In the genomic region with DNA sequence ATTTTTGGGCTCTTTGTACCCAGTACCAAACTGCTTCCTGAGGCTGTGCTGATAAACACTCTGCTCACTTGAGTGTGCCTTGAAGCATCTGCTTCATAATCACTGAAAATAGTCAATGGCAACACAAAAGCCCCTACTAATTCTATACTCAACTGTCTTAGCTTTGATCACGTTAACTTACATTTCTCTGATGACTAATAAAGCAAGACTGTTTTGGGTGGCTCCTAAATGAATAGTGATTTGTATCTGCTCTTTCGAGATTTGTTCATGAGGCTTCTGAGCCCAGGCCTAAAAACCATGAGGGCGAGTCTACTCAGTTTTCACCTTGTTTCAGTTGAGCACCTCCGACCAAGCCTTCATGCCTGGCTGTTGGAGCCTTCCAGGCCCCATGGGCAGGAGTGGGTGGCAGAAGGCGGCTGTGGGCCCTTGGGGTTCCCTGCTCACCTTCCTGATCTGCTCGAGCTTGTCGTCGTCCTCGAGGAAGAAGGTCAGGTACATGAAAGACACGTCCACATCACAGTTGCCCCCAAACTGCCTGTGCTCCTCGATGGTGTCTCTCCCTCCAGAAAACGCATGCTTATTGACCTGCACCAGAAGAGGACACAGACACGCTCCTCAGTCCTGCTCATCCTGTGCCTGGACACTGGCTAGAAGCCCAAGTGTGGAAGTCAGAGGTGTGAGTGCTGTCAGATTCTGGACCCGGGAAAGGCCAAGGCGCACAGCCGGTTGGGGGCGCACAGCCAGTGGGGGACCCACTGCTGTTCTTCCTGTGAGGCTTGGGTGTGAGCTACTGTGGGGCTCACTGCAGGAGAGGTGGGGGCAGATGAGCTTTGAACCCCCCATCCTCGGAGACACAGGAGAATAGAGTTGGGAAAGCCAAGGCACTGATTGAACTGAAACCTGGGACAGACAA, we compare ENCODE assay signal across 1 cellular context.
A peak's percentile ranks its signal among the peaks of the same experiment; 100 is the strongest.
TF ChIP-seq lines count a peak whose summit lies in the region.

No MANE protein-coding gene starts in this region.

TF ChIP-seq in K562, 482 proteins besides CTCF, POLR2A, EP300 and RAD21:
- TF ChIP-seq ATF7 (IDR thresholded peaks at IDR 0.05) (no peak), POLR2G (IDR thresholded peaks at IDR 0.05; ENCODE audit: low read depth, low read length) (peak; percentile 68), ZBTB40 (IDR thresholded peaks at IDR 0.05) (no peak), ZBTB40 (CRISPR knock-in tag; IDR thresholded peaks at IDR 0.05) (no peak), CHD2 (IDR thresholded peaks at IDR 0.05; ENCODE audit: low read depth, low read length) (no peak), NONO (IDR thresholded peaks at IDR 0.05; ENCODE audit: low read depth in 2 of 2, low read length in 1 of 2) (no peak), ARID3B (CRISPR knock-in tag; IDR thresholded peaks at IDR 0.05; ENCODE audit: borderline replicate concordance) (no peak), ZNF146 (CRISPR knock-in tag; IDR thresholded peaks at IDR 0.05; ENCODE audit: unreplicated experiment) (no peak), HNRNPLL (IDR thresholded peaks at IDR 0.05; ENCODE audit: low read depth, low read length, poor library complexity, severe bottlenecking) (no peak), RNF2 (IDR thresholded peaks at IDR 0.05) (no peak), POLR2B (IDR thresholded peaks at IDR 0.05; ENCODE audit: low read depth, partially characterized antibody) (peak; percentile 25)
- TF ChIP-seq, protein P1, sequence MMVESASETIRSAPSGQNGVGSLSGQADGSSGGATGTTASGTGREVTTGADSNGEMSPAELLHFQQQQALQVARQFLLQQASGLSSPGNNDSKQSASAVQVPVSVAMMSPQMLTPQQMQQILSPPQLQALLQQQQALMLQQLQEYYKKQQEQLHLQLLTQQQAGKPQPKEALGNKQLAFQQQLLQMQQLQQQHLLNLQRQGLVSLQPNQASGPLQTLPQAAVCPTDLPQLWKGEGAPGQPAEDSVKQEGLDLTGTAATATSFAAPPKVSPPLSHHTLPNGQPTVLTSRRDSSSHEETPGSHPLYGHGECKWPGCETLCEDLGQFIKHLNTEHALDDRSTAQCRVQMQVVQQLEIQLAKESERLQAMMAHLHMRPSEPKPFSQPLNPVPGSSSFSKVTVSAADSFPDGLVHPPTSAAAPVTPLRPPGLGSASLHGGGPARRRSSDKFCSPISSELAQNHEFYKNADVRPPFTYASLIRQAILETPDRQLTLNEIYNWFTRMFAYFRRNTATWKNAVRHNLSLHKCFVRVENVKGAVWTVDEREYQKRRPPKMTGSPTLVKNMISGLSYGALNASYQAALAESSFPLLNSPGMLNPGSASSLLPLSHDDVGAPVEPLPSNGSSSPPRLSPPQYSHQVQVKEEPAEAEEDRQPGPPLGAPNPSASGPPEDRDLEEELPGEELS (CRISPR knock-in tag; IDR thresholded peaks at IDR 0.05; ENCODE audit: borderline replicate concordance): no peak
- TF ChIP-seq, protein P2, sequence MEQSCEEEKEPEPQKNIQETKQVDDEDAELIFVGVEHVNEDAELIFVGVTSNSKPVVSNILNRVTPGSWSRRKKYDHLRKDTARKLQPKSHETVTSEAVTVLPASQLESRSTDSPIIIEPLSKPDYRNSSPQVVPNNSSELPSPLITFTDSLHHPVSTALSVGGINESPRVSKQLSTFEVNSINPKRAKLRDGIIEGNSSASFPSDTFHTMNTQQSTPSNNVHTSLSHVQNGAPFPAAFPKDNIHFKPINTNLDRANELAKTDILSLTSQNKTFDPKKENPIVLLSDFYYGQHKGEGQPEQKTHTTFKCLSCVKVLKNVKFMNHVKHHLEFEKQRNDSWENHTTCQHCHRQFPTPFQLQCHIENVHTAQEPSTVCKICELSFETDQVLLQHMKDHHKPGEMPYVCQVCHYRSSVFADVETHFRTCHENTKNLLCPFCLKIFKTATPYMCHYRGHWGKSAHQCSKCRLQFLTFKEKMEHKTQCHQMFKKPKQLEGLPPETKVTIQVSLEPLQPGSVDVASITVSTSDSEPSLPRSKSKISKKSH (CRISPR knock-in tag; IDR thresholded peaks at IDR 0.05): no peak
